Comparison of ENCODE assay signal across 1 cellular context in genomic region chr12:25585021-25585523, GRCh38.
TF ChIP-seq lines count a peak whose summit lies in the region.

No MANE protein-coding gene starts in this region.

TF ChIP-seq in liver, 16 proteins besides CTCF, POLR2A, EP300 and RAD21:
- peak; percentile 52 for TF ChIP-seq REST (IDR thresholded peaks at IDR 0.05)
- TF ChIP-seq JUND (IDR thresholded peaks at IDR 0.05): peak; percentile 75 to 80
- TF ChIP-seq GABPA (IDR thresholded peaks at IDR 0.05 in 1 of 2, conservative IDR thresholded peaks at IDR 0.05 in 1 of 2): peak in 1 of 2 donors; percentile 6
- peak; percentile 27 for TF ChIP-seq HNF4G (IDR thresholded peaks at IDR 0.05)
- peak; percentile 73 to 78 for TF ChIP-seq RXRA (IDR thresholded peaks at IDR 0.05)
- TF ChIP-seq SP1 (IDR thresholded peaks at IDR 0.05): peak; percentile 81
- peak; percentile 66 for TF ChIP-seq MAX (IDR thresholded peaks at IDR 0.05)
- peak; percentile 39 for TF ChIP-seq FOXA1 (IDR thresholded peaks at IDR 0.05)
- peak; percentile 91 for TF ChIP-seq NR2F2 (IDR thresholded peaks at IDR 0.05)
- TF ChIP-seq TAF1 (conservative IDR thresholded peaks at IDR 0.05): peak; percentile 11
- peak in 1 of 2 donors; percentile 35 for TF ChIP-seq EGR1 (IDR thresholded peaks at IDR 0.05; ENCODE audit: low read depth in 2 of 2)
- TF ChIP-seq ZBTB33 (IDR thresholded peaks at IDR 0.05): peak; percentile 72
- TF ChIP-seq HNF4A (conservative IDR thresholded peaks at IDR 0.05): peak; percentile 81 to 85
- TF ChIP-seq ATF3 (IDR thresholded peaks at IDR 0.05): peak; percentile 79
- peak; percentile 16 for TF ChIP-seq FOXA2 (IDR thresholded peaks at IDR 0.05)
- TF ChIP-seq YY1 (IDR thresholded peaks at IDR 0.05): peak; percentile 53
